ENCODE assay signal across 1 cellular context in the genomic region with DNA sequence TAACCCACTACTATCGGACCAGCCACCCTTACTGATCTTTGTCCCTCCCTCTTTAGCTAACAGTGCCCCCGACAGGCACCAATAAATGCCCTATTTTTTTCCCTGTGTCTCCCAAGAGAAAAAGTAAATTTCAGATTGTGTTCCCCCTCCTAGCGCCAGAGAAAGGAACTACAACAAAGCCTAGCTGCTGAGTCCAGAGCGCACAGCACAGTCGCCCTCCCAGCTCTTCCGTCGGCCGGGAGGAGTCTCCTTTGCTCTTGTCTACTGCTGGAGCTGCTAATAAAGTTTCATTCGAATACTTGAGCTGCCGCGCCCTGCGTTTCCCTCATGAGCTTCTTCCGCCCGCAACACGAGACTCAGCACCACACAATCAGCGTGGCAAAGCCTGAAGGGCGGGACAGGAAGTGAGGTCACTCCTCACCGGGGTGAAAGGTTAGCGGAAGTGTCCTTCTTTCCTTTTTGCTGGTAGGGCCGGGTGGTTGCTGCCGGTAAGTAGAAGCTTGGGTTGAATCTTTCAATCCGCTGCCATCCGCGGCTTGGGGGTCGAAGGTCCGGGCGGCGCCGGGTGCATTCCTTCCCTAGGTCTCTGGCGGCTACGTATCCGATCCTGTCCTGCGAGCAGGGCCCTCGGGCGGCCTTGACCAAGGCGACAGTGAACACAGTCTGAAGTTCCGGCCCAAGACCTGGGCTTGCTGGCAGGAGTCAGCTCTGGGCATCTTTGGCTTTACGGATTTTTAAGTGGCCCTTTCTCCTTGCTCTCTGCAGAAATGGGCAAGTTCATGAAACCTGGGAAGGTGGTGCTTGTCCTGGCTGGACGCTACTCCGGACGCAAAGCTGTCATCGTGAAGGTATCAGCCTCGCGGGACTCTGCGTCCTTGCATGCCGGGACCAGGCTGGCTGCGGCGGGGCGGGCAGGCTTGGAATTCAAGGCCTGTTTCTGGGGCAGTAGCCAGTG.
A peak's percentile ranks its signal among the peaks of the same experiment; 100 is the strongest.
TF ChIP-seq lines count a peak whose summit lies in the region.

Gene RPL27, plus strand, starts transcription at position 436 of the 955 bp plus-strand sequence. Its CDS starts 332 bp downstream, at position 768.

TF ChIP-seq in K562, 482 proteins besides CTCF, POLR2A, EP300 and RAD21 (continued from another document and continues in another):
- TF ChIP-seq NFE2 (IDR thresholded peaks at IDR 0.05; ENCODE audit: low read depth) (peak; percentile 37; the same call in 1 of the 2 replicates), MED1 (CRISPR knock-in tag; IDR thresholded peaks at IDR 0.05; ENCODE audit: borderline replicate concordance) (no peak), TBL1XR1 (IDR thresholded peaks at IDR 0.05; ENCODE audit: low read length in 2 of 2) (peak; percentile 86 to 89), ETV1 (tag; conservative IDR thresholded peaks at IDR 0.05; ENCODE audit: low read depth) (peak; percentile 98), ELF4 (CRISPR knock-in tag; IDR thresholded peaks at IDR 0.05) (0 out of 2 replicates have a peak, but pooled peaks have one; percentile 34), ZBTB9 (CRISPR knock-in tag; IDR thresholded peaks at IDR 0.05) (0 out of 2 replicates have a peak, but pooled peaks have one; percentile 59), ETV6 (IDR thresholded peaks at IDR 0.05; ENCODE audit: borderline replicate concordance in 1 of 2, low read depth in 2 of 2, low read length in 1 of 2) (no peak), ETV6 (CRISPR knock-in tag; IDR thresholded peaks at IDR 0.05; ENCODE audit: borderline replicate concordance) (no peak), BCL6 (CRISPR knock-in tag; IDR thresholded peaks at IDR 0.05) (no peak), COPS2 (conservative IDR thresholded peaks at IDR 0.05) (no peak), KAT8 (IDR thresholded peaks at IDR 0.05; ENCODE audit: low read depth) (peak; percentile 55; the same call in 1 of the 2 replicates), TARDBP (IDR thresholded peaks at IDR 0.05) (peak; percentile 56; the same call in 1 of the 2 replicates), ZNF589 (CRISPR knock-in tag; IDR thresholded peaks at IDR 0.05; ENCODE audit: low read depth) (peak; percentile 43; the same call in 1 of the 2 replicates), CSDE1 (IDR thresholded peaks at IDR 0.05) (no peak), NR3C1 (CRISPR knock-in tag; IDR thresholded peaks at IDR 0.05) (no peak), JUNB (CRISPR knock-in tag; conservative IDR thresholded peaks at IDR 0.05) (no peak), NR1H2 (CRISPR knock-in tag; IDR thresholded peaks at IDR 0.05) (no peak), ARHGAP35 (IDR thresholded peaks at IDR 0.05; ENCODE audit: partially characterized antibody) (no peak), PHB (CRISPR knock-in tag; IDR thresholded peaks at IDR 0.05) (no peak), ARNT (IDR thresholded peaks at IDR 0.05) (peak in 1 of 2 experiments; percentile 95; a peak in 3 of 4 replicates), TFAM (CRISPR knock-in tag; conservative IDR thresholded peaks at IDR 0.05) (no peak), ARID1B (IDR thresholded peaks at IDR 0.05) (peak; percentile 38; the same call in 1 of the 2 replicates), NELFE (IDR thresholded peaks at IDR 0.05; ENCODE audit: insufficient read depth, insufficient read length) (no peak), TCF7L2 (IDR thresholded peaks at IDR 0.05; ENCODE audit: low read depth, low read length) (no peak), TGIF2 (CRISPR knock-in tag; IDR thresholded peaks at IDR 0.05) (no peak), POLR2G (IDR thresholded peaks at IDR 0.05; ENCODE audit: low read depth, low read length) (peak; percentile 95), NCOA1 (IDR thresholded peaks at IDR 0.05; ENCODE audit: low read depth) (peak; percentile 76; the same call in 1 of the 2 replicates), ZNF24 (IDR thresholded peaks at IDR 0.05) (peak; percentile 79; the same call in 1 of the 2 replicates), BMI1 (IDR thresholded peaks at IDR 0.05; ENCODE audit: low read length) (no peak), SRSF3 (IDR thresholded peaks at IDR 0.05; ENCODE audit: insufficient read depth, low read length) (no peak), SMAD1 (IDR thresholded peaks at IDR 0.05; ENCODE audit: low read depth, low read length, partially characterized antibody) (no peak), CHD1 (IDR thresholded peaks at IDR 0.05; ENCODE audit: low read length) (peak; percentile 91), ILF3 (IDR thresholded peaks at IDR 0.05; ENCODE audit: borderline replicate concordance) (no peak), ZNF699 (CRISPR knock-in tag; IDR thresholded peaks at IDR 0.05; ENCODE audit: insufficient replicate concordance) (no peak), BCOR (IDR thresholded peaks at IDR 0.05) (no peak), ZNF511 (CRISPR knock-in tag; IDR thresholded peaks at IDR 0.05) (peak; percentile 56; the same call in 1 of the 2 replicates), RBM39 (optimal IDR thresholded peaks at IDR 0.05; ENCODE audit: low read depth, low read length) (peak; percentile 77), SNIP1 (IDR thresholded peaks at IDR 0.05; ENCODE audit: low read depth) (no peak), SMAD4 (CRISPR knock-in tag; conservative IDR thresholded peaks at IDR 0.05) (peak; percentile 86), SIX5 (IDR thresholded peaks at IDR 0.05; ENCODE audit: borderline replicate concordance in 1 of 2, insufficient read depth in 1 of 2, low read depth in 1 of 2, low read length in 2 of 2) (peak; percentile 64 to 69; a peak in 3 of 4 replicates), KLF6 (CRISPR knock-in tag; IDR thresholded peaks at IDR 0.05; ENCODE audit: borderline replicate concordance) (peak; percentile 90; the same call in 1 of the 2 replicates)
- TF ChIP-seq, protein P1, sequence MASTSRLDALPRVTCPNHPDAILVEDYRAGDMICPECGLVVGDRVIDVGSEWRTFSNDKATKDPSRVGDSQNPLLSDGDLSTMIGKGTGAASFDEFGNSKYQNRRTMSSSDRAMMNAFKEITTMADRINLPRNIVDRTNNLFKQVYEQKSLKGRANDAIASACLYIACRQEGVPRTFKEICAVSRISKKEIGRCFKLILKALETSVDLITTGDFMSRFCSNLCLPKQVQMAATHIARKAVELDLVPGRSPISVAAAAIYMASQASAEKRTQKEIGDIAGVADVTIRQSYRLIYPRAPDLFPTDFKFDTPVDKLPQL (IDR thresholded peaks at IDR 0.05; ENCODE audit: extremely low read depth, insufficient read length) = peak; percentile 75
- TF ChIP-seq, protein P2, sequence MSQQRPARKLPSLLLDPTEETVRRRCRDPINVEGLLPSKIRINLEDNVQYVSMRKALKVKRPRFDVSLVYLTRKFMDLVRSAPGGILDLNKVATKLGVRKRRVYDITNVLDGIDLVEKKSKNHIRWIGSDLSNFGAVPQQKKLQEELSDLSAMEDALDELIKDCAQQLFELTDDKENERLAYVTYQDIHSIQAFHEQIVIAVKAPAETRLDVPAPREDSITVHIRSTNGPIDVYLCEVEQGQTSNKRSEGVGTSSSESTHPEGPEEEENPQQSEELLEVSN (IDR thresholded peaks at IDR 0.05; ENCODE audit: borderline replicate concordance in 1 of 2, extremely low read depth in 1 of 2, insufficient read depth in 1 of 2, insufficient read length in 1 of 2, low read depth in 1 of 2, low read length in 1 of 2, poor library complexity in 1 of 2, severe bottlenecking in 1 of 2) = peak; percentile 61 to 66
- TF ChIP-seq, protein P3, sequence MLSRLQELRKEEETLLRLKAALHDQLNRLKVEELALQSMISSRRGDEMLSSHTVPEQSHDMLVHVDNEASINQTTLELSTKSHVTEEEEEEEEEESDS (CRISPR knock-in tag; IDR thresholded peaks at IDR 0.05) = no peak
- TF ChIP-seq, protein P4, sequence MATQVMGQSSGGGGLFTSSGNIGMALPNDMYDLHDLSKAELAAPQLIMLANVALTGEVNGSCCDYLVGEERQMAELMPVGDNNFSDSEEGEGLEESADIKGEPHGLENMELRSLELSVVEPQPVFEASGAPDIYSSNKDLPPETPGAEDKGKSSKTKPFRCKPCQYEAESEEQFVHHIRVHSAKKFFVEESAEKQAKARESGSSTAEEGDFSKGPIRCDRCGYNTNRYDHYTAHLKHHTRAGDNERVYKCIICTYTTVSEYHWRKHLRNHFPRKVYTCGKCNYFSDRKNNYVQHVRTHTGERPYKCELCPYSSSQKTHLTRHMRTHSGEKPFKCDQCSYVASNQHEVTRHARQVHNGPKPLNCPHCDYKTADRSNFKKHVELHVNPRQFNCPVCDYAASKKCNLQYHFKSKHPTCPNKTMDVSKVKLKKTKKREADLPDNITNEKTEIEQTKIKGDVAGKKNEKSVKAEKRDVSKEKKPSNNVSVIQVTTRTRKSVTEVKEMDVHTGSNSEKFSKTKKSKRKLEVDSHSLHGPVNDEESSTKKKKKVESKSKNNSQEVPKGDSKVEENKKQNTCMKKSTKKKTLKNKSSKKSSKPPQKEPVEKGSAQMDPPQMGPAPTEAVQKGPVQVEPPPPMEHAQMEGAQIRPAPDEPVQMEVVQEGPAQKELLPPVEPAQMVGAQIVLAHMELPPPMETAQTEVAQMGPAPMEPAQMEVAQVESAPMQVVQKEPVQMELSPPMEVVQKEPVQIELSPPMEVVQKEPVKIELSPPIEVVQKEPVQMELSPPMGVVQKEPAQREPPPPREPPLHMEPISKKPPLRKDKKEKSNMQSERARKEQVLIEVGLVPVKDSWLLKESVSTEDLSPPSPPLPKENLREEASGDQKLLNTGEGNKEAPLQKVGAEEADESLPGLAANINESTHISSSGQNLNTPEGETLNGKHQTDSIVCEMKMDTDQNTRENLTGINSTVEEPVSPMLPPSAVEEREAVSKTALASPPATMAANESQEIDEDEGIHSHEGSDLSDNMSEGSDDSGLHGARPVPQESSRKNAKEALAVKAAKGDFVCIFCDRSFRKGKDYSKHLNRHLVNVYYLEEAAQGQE (CRISPR knock-in tag; IDR thresholded peaks at IDR 0.05; ENCODE audit: low read depth) = 0 out of 2 replicates have a peak, but pooled peaks have one; percentile 25
- TF ChIP-seq, protein P5, sequence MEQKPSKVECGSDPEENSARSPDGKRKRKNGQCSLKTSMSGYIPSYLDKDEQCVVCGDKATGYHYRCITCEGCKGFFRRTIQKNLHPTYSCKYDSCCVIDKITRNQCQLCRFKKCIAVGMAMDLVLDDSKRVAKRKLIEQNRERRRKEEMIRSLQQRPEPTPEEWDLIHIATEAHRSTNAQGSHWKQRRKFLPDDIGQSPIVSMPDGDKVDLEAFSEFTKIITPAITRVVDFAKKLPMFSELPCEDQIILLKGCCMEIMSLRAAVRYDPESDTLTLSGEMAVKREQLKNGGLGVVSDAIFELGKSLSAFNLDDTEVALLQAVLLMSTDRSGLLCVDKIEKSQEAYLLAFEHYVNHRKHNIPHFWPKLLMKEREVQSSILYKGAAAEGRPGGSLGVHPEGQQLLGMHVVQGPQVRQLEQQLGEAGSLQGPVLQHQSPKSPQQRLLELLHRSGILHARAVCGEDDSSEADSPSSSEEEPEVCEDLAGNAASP (IDR thresholded peaks at IDR 0.05) = no peak
- TF ChIP-seq, protein P6, sequence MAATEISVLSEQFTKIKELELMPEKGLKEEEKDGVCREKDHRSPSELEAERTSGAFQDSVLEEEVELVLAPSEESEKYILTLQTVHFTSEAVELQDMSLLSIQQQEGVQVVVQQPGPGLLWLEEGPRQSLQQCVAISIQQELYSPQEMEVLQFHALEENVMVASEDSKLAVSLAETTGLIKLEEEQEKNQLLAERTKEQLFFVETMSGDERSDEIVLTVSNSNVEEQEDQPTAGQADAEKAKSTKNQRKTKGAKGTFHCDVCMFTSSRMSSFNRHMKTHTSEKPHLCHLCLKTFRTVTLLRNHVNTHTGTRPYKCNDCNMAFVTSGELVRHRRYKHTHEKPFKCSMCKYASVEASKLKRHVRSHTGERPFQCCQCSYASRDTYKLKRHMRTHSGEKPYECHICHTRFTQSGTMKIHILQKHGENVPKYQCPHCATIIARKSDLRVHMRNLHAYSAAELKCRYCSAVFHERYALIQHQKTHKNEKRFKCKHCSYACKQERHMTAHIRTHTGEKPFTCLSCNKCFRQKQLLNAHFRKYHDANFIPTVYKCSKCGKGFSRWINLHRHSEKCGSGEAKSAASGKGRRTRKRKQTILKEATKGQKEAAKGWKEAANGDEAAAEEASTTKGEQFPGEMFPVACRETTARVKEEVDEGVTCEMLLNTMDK (IDR thresholded peaks at IDR 0.05; ENCODE audit: borderline replicate concordance, insufficient read depth, low read depth, low read length, poor library complexity, severe bottlenecking) = no peak
- TF ChIP-seq, protein P7, sequence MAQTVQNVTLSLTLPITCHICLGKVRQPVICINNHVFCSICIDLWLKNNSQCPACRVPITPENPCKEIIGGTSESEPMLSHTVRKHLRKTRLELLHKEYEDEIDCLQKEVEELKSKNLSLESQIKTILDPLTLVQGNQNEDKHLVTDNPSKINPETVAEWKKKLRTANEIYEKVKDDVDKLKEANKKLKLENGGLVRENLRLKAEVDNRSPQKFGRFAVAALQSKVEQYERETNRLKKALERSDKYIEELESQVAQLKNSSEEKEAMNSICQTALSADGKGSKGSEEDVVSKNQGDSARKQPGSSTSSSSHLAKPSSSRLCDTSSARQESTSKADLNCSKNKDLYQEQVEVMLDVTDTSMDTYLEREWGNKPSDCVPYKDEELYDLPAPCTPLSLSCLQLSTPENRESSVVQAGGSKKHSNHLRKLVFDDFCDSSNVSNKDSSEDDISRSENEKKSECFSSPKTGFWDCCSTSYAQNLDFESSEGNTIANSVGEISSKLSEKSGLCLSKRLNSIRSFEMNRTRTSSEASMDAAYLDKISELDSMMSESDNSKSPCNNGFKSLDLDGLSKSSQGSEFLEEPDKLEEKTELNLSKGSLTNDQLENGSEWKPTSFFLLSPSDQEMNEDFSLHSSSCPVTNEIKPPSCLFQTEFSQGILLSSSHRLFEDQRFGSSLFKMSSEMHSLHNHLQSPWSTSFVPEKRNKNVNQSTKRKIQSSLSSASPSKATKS (CRISPR knock-in tag; IDR thresholded peaks at IDR 0.05) = no peak
